Comparison of ENCODE assay signal across 1 cellular context in genomic region chr12:131828671-131829350, GRCh38.
A peak's percentile ranks its signal among the peaks of the same experiment; 100 is the strongest.
TF ChIP-seq lines count a peak whose summit lies in the region.

No MANE protein-coding gene starts in this region.

TF ChIP-seq in HEK293, 187 proteins besides CTCF, POLR2A, EP300 and RAD21 (continued from another document):
- TF ChIP-seq REST (tag by site-specific recombination; IDR thresholded peaks at IDR 0.05) (0 out of 2 replicates have a peak, but pooled peaks have one; percentile 14), HOXD13 (CRISPR knock-in tag; IDR thresholded peaks at IDR 0.05; ENCODE audit: borderline replicate concordance) (no peak), PATZ1 (tag by site-specific recombination; IDR thresholded peaks at IDR 0.05) (peak; percentile 97), ZNF354C (tag by site-specific recombination; IDR thresholded peaks at IDR 0.05; ENCODE audit: borderline replicate concordance, low read depth) (no peak), PRDM4 (tag by site-specific recombination; IDR thresholded peaks at IDR 0.05) (no peak), KLF17 (tag by site-specific recombination; IDR thresholded peaks at IDR 0.05) (0 out of 2 replicates have a peak, but pooled peaks have one; percentile 31), ZNF600 (tag by site-specific recombination; IDR thresholded peaks at IDR 0.05) (peak; percentile 50; the same call in 1 of the 2 replicates), ZNF132 (tag by site-specific recombination; IDR thresholded peaks at IDR 0.05; ENCODE audit: borderline replicate concordance) (no peak), ZBTB10 (tag by site-specific recombination; IDR thresholded peaks at IDR 0.05) (peak; percentile 88), ZBTB26 (tag by site-specific recombination; optimal IDR thresholded peaks at IDR 0.05) (peak; percentile 69), OSR2 (tag by site-specific recombination; IDR thresholded peaks at IDR 0.05) (no peak; the same call in 1 of the 2 replicates), ZNF645 (tag by site-specific recombination; IDR thresholded peaks at IDR 0.05) (no peak), EGR2 (tag by site-specific recombination; IDR thresholded peaks at IDR 0.05; ENCODE audit: low read depth) (peak; percentile 39; the same call in 1 of the 2 replicates), ZNF26 (tag by site-specific recombination; IDR thresholded peaks at IDR 0.05) (no peak), ZNF701 (tag by site-specific recombination; IDR thresholded peaks at IDR 0.05) (no peak), ZBTB20 (tag by site-specific recombination; IDR thresholded peaks at IDR 0.05) (peak; percentile 73; the same call in 1 of the 2 replicates), ZNF223 (tag by site-specific recombination; IDR thresholded peaks at IDR 0.05) (no peak), SETDB1 (IDR thresholded peaks at IDR 0.05; ENCODE audit: insufficient read length, low read length) (no peak), ZFHX2 (tag by site-specific recombination; conservative IDR thresholded peaks at IDR 0.05) (peak; percentile 60), ZNF626 (tag by site-specific recombination; IDR thresholded peaks at IDR 0.05) (no peak), ZNF211 (tag by site-specific recombination; IDR thresholded peaks at IDR 0.05; ENCODE audit: low read depth) (no peak)
TF ChIP-seq in HEK293: peak in this region for 14.
